In the genomic region with DNA sequence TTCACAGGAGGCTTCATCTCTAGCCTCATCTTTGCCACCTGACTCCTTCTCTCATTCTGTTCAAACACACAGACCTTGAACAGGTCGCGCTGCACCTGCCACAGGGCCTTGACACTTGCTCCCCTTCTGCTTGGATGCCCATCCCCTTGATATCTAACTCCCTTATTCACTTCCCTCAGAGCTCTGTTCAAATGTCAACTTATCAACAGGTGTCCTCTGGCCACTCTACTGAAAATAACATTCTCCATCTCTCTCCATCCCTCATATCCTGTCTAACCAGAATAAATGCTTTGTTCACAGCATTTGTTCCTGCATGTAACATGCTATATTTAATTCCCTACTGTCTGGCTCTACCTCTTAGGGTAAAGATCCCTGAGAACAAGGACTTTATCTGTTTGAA, we compare ENCODE assay signal across 21 cellular contexts.
"Had no signal": no experiment of that assay in that cellular context is flagged by ENCODE, and none has a peak within 500 bp of the region (broad histone marks: within the 10 kb centered on the region; RNA-seq: fewer than 3 reads in every experiment).

No MANE protein-coding gene starts in this region.

- H3K9me3 ChIP-seq: colonic mucosa, gastroesophageal sphincter, heart left ventricle, lower lobe of right lung, mucosa of descending colon had no signal

- H3K27ac ChIP-seq: colonic mucosa, epithelial cell of prostate, foreskin keratinocyte, gastroesophageal sphincter, heart left ventricle, hepatocyte, lower lobe of right lung had no signal

- H3K36me3 ChIP-seq: colonic mucosa, gastroesophageal sphincter, heart left ventricle, lower lobe of right lung had no signal

- DNase-seq: colonic mucosa; cortex of kidney; effector CD4-positive, alpha-beta T cell; effector memory CD4-positive, alpha-beta T cell; erythroblast; foreskin keratinocyte; heart left ventricle; hypothalamus; immature natural killer cell; islet precursor cell; kidney; kidney glomerular epithelial cell; left colon; left ventricle myocardium superior; lower lobe of right lung; mesenchymal stem cell; mucosa of descending colon; naive thymus-derived CD4-positive, alpha-beta T cell had no signal

- H3K27me3 ChIP-seq: colonic mucosa, foreskin keratinocyte, gastroesophageal sphincter, hepatocyte had no signal

- H3K4me3 ChIP-seq: colonic mucosa, gastroesophageal sphincter, heart left ventricle, hepatocyte, lower lobe of right lung, mucosa of descending colon had no signal

- H3K4me1 ChIP-seq: colonic mucosa, foreskin keratinocyte, gastroesophageal sphincter, heart left ventricle, lower lobe of right lung had no signal
